In genomic region chr1:174358344-174358743, GRCh38 we compare ENCODE assay signal across 26 cellular contexts.
A peak's percentile ranks its signal among the peaks of the same experiment; 100 is the strongest.
DNase-seq lines count a peak whose midpoint lies in the region; ATAC-seq and TF ChIP-seq lines count a peak whose summit lies in the region.
"Had no signal": no experiment of that assay in that cellular context is flagged by ENCODE, and none has a peak within 500 bp of the region (broad histone marks: within the 10 kb centered on the region; RNA-seq: fewer than 3 reads in every experiment).

No MANE protein-coding gene starts in this region.

- CTCF ChIA-PET in CD8-positive, alpha-beta T cell (lab: Charles Lee) = no interaction called here

- POLR2A ChIA-PET in CD8-positive, alpha-beta T cell (lab: Charles Lee) = no interaction called here

- no peaks in the 10 kb centered on the region for H3K27me3 ChIP-seq in CD8-positive, alpha-beta T cell (ENCODE audit: insufficient read depth, low read length)
- H3K27me3 ChIP-seq: tibial nerve had no signal

- H3K4me3 Mint-ChIP-seq in CD8-positive, alpha-beta T cell = no peak overlapping the region
- H3K4me3 Mint-ChIP-seq: activated CD4-positive, alpha-beta memory T cell treated with anti-CD3 and anti-CD28 coated beads for 36 hours; brain; effector memory CD8-positive, alpha-beta T cell; IgD-negative memory B cell; naive B cell; stimulated activated naive CD8-positive, alpha-beta T cell treated with anti-CD3 and anti-CD28 coated beads, Interleukin-15, amount 100 ng/mL, for 72 hours had no signal

- no peaks in the 10 kb centered on the region for H3K9me3 ChIP-seq in CD8-positive, alpha-beta T cell (ENCODE audit: low read length)
- H3K9me3 ChIP-seq: tibial nerve had no signal

- no peak for TF ChIP-seq CTCF in 22Rv1 (IDR thresholded peaks at IDR 0.05)
- TF ChIP-seq CTCF in CD8-positive, alpha-beta T cell (IDR thresholded peaks at IDR 0.05) = no peak

- H3K27ac ChIP-seq in 22Rv1 = peak overlapping the region; percentile 16
- no peak overlapping the region for H3K27ac ChIP-seq in CD8-positive, alpha-beta T cell (ENCODE audit: low read depth, low read length)
- H3K27ac ChIP-seq: tibial nerve had no signal

- no peaks in the 10 kb centered on the region for H3K36me3 ChIP-seq in CD8-positive, alpha-beta T cell (ENCODE audit: insufficient read depth, low read length)
- H3K36me3 ChIP-seq: tibial nerve had no signal

- peaks cover 7% of the 10 kb centered on the region for H3K4me1 Mint-ChIP-seq in CD8-positive, alpha-beta T cell (ENCODE audit: low read depth)

- no peaks in the 10 kb centered on the region for H3K4me1 ChIP-seq in CD8-positive, alpha-beta T cell (ENCODE audit: insufficient read depth, low read length)

- no peak for TF ChIP-seq POLR2A in GM18505 (IDR thresholded peaks at IDR 0.05; ENCODE audit: borderline replicate concordance, extremely low read depth, insufficient read depth, insufficient read length)

- H3K9me3 Mint-ChIP-seq in CD8-positive, alpha-beta T cell = no peaks in the 10 kb centered on the region
- H3K9me3 Mint-ChIP-seq: activated CD4-positive, alpha-beta memory T cell treated with anti-CD3 and anti-CD28 coated beads for 36 hours; effector memory CD8-positive, alpha-beta T cell; IgD-negative memory B cell; stimulated activated naive CD8-positive, alpha-beta T cell treated with anti-CD3 and anti-CD28 coated beads, Interleukin-15, amount 100 ng/mL, for 72 hours had no signal

- H3K36me3 Mint-ChIP-seq in CD8-positive, alpha-beta T cell = peaks cover 14% of the 10 kb centered on the region

- H3K27ac Mint-ChIP-seq in CD8-positive, alpha-beta T cell = no peak overlapping the region
- H3K27ac Mint-ChIP-seq: activated CD4-positive, alpha-beta memory T cell treated with anti-CD3 and anti-CD28 coated beads for 36 hours; IgD-negative memory B cell; stimulated activated naive CD8-positive, alpha-beta T cell treated with anti-CD3 and anti-CD28 coated beads, Interleukin-15, amount 100 ng/mL, for 72 hours had no signal

- intact Hi-C loops in CD8-positive, alpha-beta T cell (cut with DNase I, micrococcal nuclease) = no loop called here

- ATAC-seq in esophagus mucosa (peak; percentile 72), GM18505 (IDR thresholded peaks at IDR 0.05; ENCODE audit: unreplicated experiment) (no peak)
- no peak for ATAC-seq in CD8-positive, alpha-beta T cell
- ATAC-seq: effector memory CD8-positive, alpha-beta T cell; HCT116; stimulated activated naive CD8-positive, alpha-beta T cell treated with anti-CD3 and anti-CD28 coated beads, Interleukin-15, amount 100 ng/mL, for 72 hours had no signal

- H3K4me3 ChIP-seq in CD8-positive, alpha-beta T cell (ENCODE audit: low read depth, low read length) = no peak overlapping the region
- H3K4me3 ChIP-seq: tibial nerve had no signal

- H3K27me3 Mint-ChIP-seq in CD8-positive, alpha-beta T cell (ENCODE audit: low read depth) = no peaks in the 10 kb centered on the region
- H3K27me3 Mint-ChIP-seq: activated CD4-positive, alpha-beta memory T cell treated with anti-CD3 and anti-CD28 coated beads for 36 hours; brain; effector memory CD8-positive, alpha-beta T cell; IgD-negative memory B cell; naive B cell; stimulated activated naive CD8-positive, alpha-beta T cell treated with anti-CD3 and anti-CD28 coated beads, Interleukin-15, amount 100 ng/mL, for 72 hours had no signal

- DNase-seq in DMS153 (lab: John Stamatoyannopoulos, UW) = peak; percentile 33
- DNase-seq in DMS153 treated with DMSO at 0.1 percent for 48 hours (lab: John Stamatoyannopoulos, UW; ENCODE audit: unreplicated experiment) = no peak
- DNase-seq in NCI-H460 (ENCODE audit: extremely low read depth, low read depth) = peak; percentile 6
- no peak for DNase-seq in activated CD4-positive, alpha-beta T cell treated with anti-CD3 and anti-CD28 coated beads, Interleukin-2, amount 50 U/mL, for 4 hours
- DNase-seq in CD8-positive, alpha-beta T cell = no peak
- DNase-seq: activated CD4-positive, alpha-beta memory T cell treated with anti-CD3 and anti-CD28 coated beads for 36 hours; activated CD4-positive, CD25-positive, alpha-beta regulatory T cell; activated effector memory CD4-positive, alpha-beta T cell treated with anti-CD3 and anti-CD28 coated beads, Interleukin-2, amount 50 U/mL, for 16 hours; AML-193; COR-L47; effector memory CD8-positive, alpha-beta T cell; mesenchymal stem cell; naive B cell; NCI-H1694 treated with DMSO at 0.1 percent for 48 hours; NCI-H524 treated with DMSO at 0.1 percent for 48 hours; retina; stimulated activated CD4-positive, alpha-beta T cell treated with anti-CD3 and anti-CD28 coated beads, Interleukin-12 subunit alpha, Interleukin-12 subunit beta, amount 100 ng/mL, for 4 hours; stimulated activated naive CD8-positive, alpha-beta T cell treated with anti-CD3 and anti-CD28 coated beads, Interleukin-15, amount 100 ng/mL, for 72 hours; T1000 had no signal

Comparison
In these comparisons a context has a peak if more than half of its experiments do, and no peak if none do; other contexts are left out.
1. DNase-seq: peak in DMS153 (single experiment) and NCI-H460 (single experiment); none in DMS153 treated with DMSO at 0.1 percent for 48 hours (single experiment), activated CD4-positive, alpha-beta T cell treated with anti-CD3 and anti-CD28 coated beads, Interleukin-2, amount 50 U/mL, for 4 hours (0 of 2) and CD8-positive, alpha-beta T cell (0 of 7).